Comparison of ENCODE assay signal across 8 cellular contexts in the genomic region with DNA sequence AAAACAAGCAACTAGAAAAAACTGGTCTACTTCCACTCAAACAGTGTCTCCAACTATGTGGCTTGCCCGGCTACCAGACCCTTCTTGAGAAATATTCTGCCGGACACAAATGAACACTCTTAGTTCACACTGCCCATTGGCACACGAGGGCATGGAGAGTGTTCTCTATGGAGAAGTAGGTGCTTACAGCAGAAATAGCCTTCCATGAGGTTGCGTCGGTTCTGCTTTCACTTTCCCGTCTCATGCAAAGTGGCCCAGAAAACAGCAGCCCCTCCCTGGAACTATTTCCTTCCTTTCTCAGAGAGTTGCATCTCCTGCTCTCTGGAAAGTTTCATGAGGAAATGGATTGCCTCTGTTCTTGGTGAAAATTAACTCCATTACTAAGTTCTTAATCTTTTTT. TPM values are rescaled to one million over a fixed set of nuclear protein-coding genes. Genes with fewer than 3 reads are reported as not detected.
DNase-seq lines count a peak whose midpoint lies in the region; ATAC-seq and TF ChIP-seq lines count a peak whose summit lies in the region.

No MANE protein-coding gene starts in this region.

- H3K27me3 Mint-ChIP-seq in MCF 10A (ENCODE audit: insufficient read depth, unreplicated experiment): peaks cover 72% of the 10 kb centered on the region
- H3K27me3 Mint-ChIP-seq in nephron progenitor cell (ENCODE audit: low read depth, poor library complexity): peaks cover 48% of the 10 kb centered on the region

- ATAC-seq in heart right ventricle (peak; percentile 79 to 92 (median 86)), GM21360 (IDR thresholded peaks at IDR 0.05; ENCODE audit: unreplicated experiment) (no peak)

- no TSS peak for BruUV-seq in MCF 10A (replicated peaks; lab: Mats Ljungman, UMichigan)

- TF ChIP-seq CTCF in breast epithelium (IDR thresholded peaks at IDR 0.05) (no peak), MCF 10A (IDR thresholded peaks at IDR 0.05; ENCODE audit: unreplicated experiment) (no peak), heart right ventricle (IDR thresholded peaks at IDR 0.05) (no peak), nephron progenitor cell (IDR thresholded peaks at IDR 0.05) (no peak)

- H3K27ac ChIP-seq in breast epithelium: peak overlapping the region; percentile 55 to 77
- H3K27ac ChIP-seq in heart right ventricle: peak overlapping the region; percentile 72 to 95 (median 89)
- H3K27ac ChIP-seq in skin epidermis: peak overlapping the region in 19 of 21 experiments; percentile 57 to 90 (median 81)

- POLR2A ChIA-PET in MCF 10A (lab: Yijun Ruan, JAX): no interaction called here

- TF ChIP-seq POLR2A in breast epithelium (IDR thresholded peaks at IDR 0.05): no peak

- in situ Hi-C loops in KBM-7 (cut with MboI; ENCODE audit: low pct_unique_long_range_greater_than_20kb, low sequenced_read_pairs): no loop called here

- CTCF ChIA-PET in MCF 10A (lab: Yijun Ruan, JAX): interaction anchor here (0.6 to 1.1 kb wide), 3 partner anchors 70 to 133 kb away, joined by 3 to 4 read pairs (median 3); no protein-coding TSS in a partner anchor

- H3K27ac Mint-ChIP-seq in MCF 10A (ENCODE audit: low read depth, unreplicated experiment) (no peak overlapping the region), nephron progenitor cell (no peak overlapping the region)

- H3K36me3 Mint-ChIP-seq in MCF 10A (ENCODE audit: insufficient read depth, unreplicated experiment) (no peaks in the 10 kb centered on the region), nephron progenitor cell (ENCODE audit: low read depth) (no peaks in the 10 kb centered on the region)

- H3K4me3 ChIP-seq in breast epithelium (peak overlapping the region; percentile 3 to 45 (median 21)), heart right ventricle (peak overlapping the region in 7 of 10 donors; percentile 10 to 43 (median 29)), skin epidermis (peak overlapping the region in 1 of 7 experiments; percentile 10)

- H3K36me3 ChIP-seq in breast epithelium (no peaks in the 10 kb centered on the region), heart right ventricle (no peaks in the 10 kb centered on the region)

- peak in 1 of 2 donors; percentile 35 for DNase-seq in breast epithelium (ENCODE audit: low spot score in 2 of 2)
- DNase-seq in MCF 10A (ENCODE audit: unreplicated experiment): no peak
- DNase-seq in KBM-7: peak; percentile 53
- DNase-seq in activated effector memory CD4-positive, alpha-beta T cell treated with anti-CD3 and anti-CD28 coated beads, Interleukin-2, amount 50 U/mL, for 16 hours: peak; percentile 72
- DNase-seq in heart right ventricle: peak in 1 of 2 donors; percentile 82
- no peak for DNase-seq in nephron progenitor cell

- no peaks in the 10 kb centered on the region for H3K4me1 Mint-ChIP-seq in MCF 10A (ENCODE audit: insufficient read depth, unreplicated experiment)
- H3K4me1 Mint-ChIP-seq in nephron progenitor cell: peaks cover 25% of the 10 kb centered on the region

- no peaks in the 10 kb centered on the region for H3K9me3 Mint-ChIP-seq in MCF 10A (ENCODE audit: unreplicated experiment)
- H3K9me3 Mint-ChIP-seq in nephron progenitor cell: no peaks in the 10 kb centered on the region

- H3K4me3 Mint-ChIP-seq in MCF 10A (ENCODE audit: unreplicated experiment) (no peak overlapping the region), nephron progenitor cell (no peak overlapping the region)

- intact Hi-C loops in breast epithelium (cut with DNase I; ENCODE audit: low total_unique reads) (loop anchor here (10.0 kb wide), 1 partner anchor 66 kb away; no protein-coding TSS in a partner anchor), MCF 10A (cut with micrococcal nuclease) (no loop called here), heart right ventricle (cut with DNase I) (loop anchor here (2.0 to 10.0 kb wide), 6 partner anchors 58 to 228 kb away; a partner anchor contains a TSS)

- no peaks in the 10 kb centered on the region for H3K9me3 ChIP-seq in breast epithelium
- H3K9me3 ChIP-seq in heart right ventricle: no peaks in the 10 kb centered on the region

- H3K27me3 ChIP-seq in breast epithelium (peaks cover 0 to 1% of the 10 kb centered on the region in 2 donors), heart right ventricle (peaks cover 0 to 9% (median under 1%) of the 10 kb centered on the region in 7 donors)

- H3K4me1 ChIP-seq in breast epithelium (no peaks in the 10 kb centered on the region), heart right ventricle (peaks cover 0 to 61% (median 48%) of the 10 kb centered on the region in 9 donors)

- 10 to 22% methylated on average over 6 of the region's 6 CpGs for WGBS in heart right ventricle, 2 donors

RNA-seq across cellular contexts. Expression of a gene that starts 9.5 kb away (rescaled TPM):
- total RNA-seq in breast epithelium (1 to 10 TPM; 2.1 to 5.7 (median 3.3) TPM), MCF 10A (2022) (not detected in 2 replicates), heart right ventricle (10 to 100 TPM in 1 of 10 donors, 1 to 10 TPM in 8, under 1 TPM in 1; 0.75 to 22.8 (median 2.0) TPM)
- polyA plus RNA-seq in heart right ventricle: 1 to 10 TPM in 1 of 2 donors, under 1 TPM in 1; 0.65 to 2.1 TPM

RNA-seq across cellular contexts. Expression of a gene that starts 50.5 kb away (rescaled TPM):
- total RNA-seq in breast epithelium (100 to 1,000 TPM; 111 to 159 (median 122) TPM), MCF 10A (2022) (201 and 223 TPM in 2 replicates), heart right ventricle (10 to 100 TPM; 64.9 to 97.0 (median 74.9) TPM)
- 10 to 100 TPM; 49.3 to 87.2 TPM for polyA plus RNA-seq in heart right ventricle

RNA-seq across cellular contexts. Expression of a gene that starts 54.5 kb away (rescaled TPM):
- 100 to 1,000 TPM in 1 of 3 donors, 10 to 100 TPM in 2; 51.8 to 116 (median 75.4) TPM for total RNA-seq in breast epithelium
- not detected in 2 replicates for total RNA-seq in MCF 10A (2022)
- 100 to 1,000 TPM in 1 of 10 donors, 10 to 100 TPM in 9; 17.8 to 328 (median 53.6) TPM for total RNA-seq in heart right ventricle
- 10 to 100 TPM; 18.2 to 24.3 TPM for polyA plus RNA-seq in heart right ventricle

RNA-seq across cellular contexts. Expression of a gene that starts 56.9 kb away (rescaled TPM):
- 10 to 100 TPM; 56.5 to 80.3 (median 58.2) TPM for total RNA-seq in breast epithelium
- total RNA-seq in MCF 10A (2022): not detected in 2 replicates
- 100 to 1,000 TPM in 1 of 10 donors, 10 to 100 TPM in 9; 19.2 to 264 (median 34.8) TPM for total RNA-seq in heart right ventricle
- polyA plus RNA-seq in heart right ventricle: 10 to 100 TPM; 18.7 to 48.2 TPM

Comparison
In these comparisons a context has a peak if more than half of its experiments do, and no peak if none do; other contexts are left out.
1. RNA of a gene that starts 54.5 kb away (total RNA-seq): 51.8 to 116 TPM in breast epithelium and 17.8 to 328 TPM in heart right ventricle; not detected in MCF 10A; every median in the first group is over 10 times any median in the second.
2. DNase-seq: peak in KBM-7 (single experiment) and activated effector memory CD4-positive, alpha-beta T cell treated with anti-CD3 and anti-CD28 coated beads, Interleukin-2, amount 50 U/mL, for 16 hours (single experiment); none in MCF 10A (single experiment) and nephron progenitor cell (single experiment).
3. Peak in every context shown above with its lines, with median percentiles within 50 percentile points of each other: H3K27ac ChIP-seq.